8 cellular contexts compared by ENCODE assay signal in the genomic region with DNA sequence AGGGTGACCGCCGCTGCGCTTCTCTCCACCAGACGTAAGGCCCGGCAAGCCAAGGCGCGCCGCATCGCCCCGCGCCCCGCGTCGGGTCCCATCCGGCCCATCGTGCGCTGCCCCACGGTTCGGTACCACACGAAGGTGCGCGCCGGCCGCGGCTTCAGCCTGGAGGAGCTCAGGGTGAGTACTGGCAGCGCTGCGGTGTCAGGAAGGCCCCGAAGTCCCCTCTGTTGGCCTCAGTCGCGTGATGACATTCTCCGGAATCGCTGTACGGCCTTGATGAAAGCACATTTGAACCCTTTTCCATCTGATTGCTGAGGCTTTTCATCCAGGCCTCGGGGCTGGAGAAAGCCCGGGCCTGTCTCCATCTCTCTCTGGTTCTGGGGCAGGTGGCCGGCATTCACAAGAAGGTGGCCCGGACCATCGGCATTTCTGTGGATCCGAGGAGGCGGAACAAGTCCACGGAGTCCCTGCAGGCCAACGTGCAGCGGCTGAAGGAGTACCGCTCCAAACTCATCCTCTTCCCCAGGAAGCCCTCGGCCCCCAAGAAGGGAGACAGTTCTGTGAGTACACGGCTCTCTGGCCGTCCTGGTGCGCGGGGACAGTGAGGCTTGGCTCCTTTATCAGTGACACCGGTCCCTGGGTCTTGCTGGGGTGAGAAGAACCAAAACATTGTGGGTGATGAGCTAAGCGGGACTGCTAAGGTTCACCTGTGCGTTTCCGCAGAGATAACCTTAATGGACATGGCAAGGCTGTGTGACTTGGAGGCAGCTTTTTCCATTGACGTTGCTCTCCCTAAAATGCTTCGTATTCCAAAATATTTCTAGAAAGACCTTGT. TPM values are rescaled to one million over a fixed set of nuclear protein-coding genes. Genes with fewer than 3 reads are reported as not detected.
A peak's percentile ranks its signal among the peaks of the same experiment; 100 is the strongest.
DNase-seq lines count a peak whose midpoint lies in the region; ATAC-seq and TF ChIP-seq lines count a peak whose summit lies in the region.

No MANE protein-coding gene starts in this region.

- no peaks in the 10 kb centered on the region for H3K9me3 ChIP-seq in thoracic aorta

- H3K4me1 Mint-ChIP-seq in activated CD4-positive, alpha-beta T cell treated with anti-CD3 and anti-CD28 coated beads, Interleukin-2, amount 10 ng/mL, durations not matched to agents 24 days and 14 days: peaks cover 50% of the 10 kb centered on the region
- peaks cover 50% of the 10 kb centered on the region for H3K4me1 Mint-ChIP-seq in activated naive CD8-positive, alpha-beta T cell treated with anti-CD3 and anti-CD28 coated beads for 36 hours

- DNase-seq in activated CD4-positive, alpha-beta T cell treated with anti-CD3 and anti-CD28 coated beads, Interleukin-2, amount 10 ng/mL, durations not matched to agents 24 days and 14 days: peak; percentile 62
- DNase-seq in activated CD4-positive, alpha-beta T cell treated with anti-CD3 and anti-CD28 coated beads for 4 hours: no peak
- no peak for DNase-seq in activated naive CD8-positive, alpha-beta T cell treated with anti-CD3 and anti-CD28 coated beads for 36 hours
- no peak for DNase-seq in thoracic aorta (ENCODE audit: low spot score)
- DNase-seq in GM19238 (ENCODE audit: insufficient read length, low spot score): no peak
- DNase-seq in SIG-M5 (lab: John Stamatoyannopoulos, UW): no peak

- peak overlapping the region; percentile 94 for H3K4me3 Mint-ChIP-seq in activated CD4-positive, alpha-beta T cell treated with anti-CD3 and anti-CD28 coated beads, Interleukin-2, amount 10 ng/mL, durations not matched to agents 24 days and 14 days
- H3K4me3 Mint-ChIP-seq in activated naive CD8-positive, alpha-beta T cell treated with anti-CD3 and anti-CD28 coated beads for 36 hours: peak overlapping the region; percentile 97

- H3K27me3 ChIP-seq in layer of hippocampus (ENCODE audit: control insufficient read depth, insufficient read depth, low read length) (no peaks in the 10 kb centered on the region), thoracic aorta (replicated peaks; ENCODE audit: insufficient read depth) (no peaks in the 10 kb centered on the region)

- H3K27me3 Mint-ChIP-seq in activated CD4-positive, alpha-beta T cell treated with anti-CD3 and anti-CD28 coated beads, Interleukin-2, amount 10 ng/mL, durations not matched to agents 24 days and 14 days: no peaks in the 10 kb centered on the region
- H3K27me3 Mint-ChIP-seq in activated naive CD8-positive, alpha-beta T cell treated with anti-CD3 and anti-CD28 coated beads for 36 hours: no peaks in the 10 kb centered on the region

- TF ChIP-seq CTCF in thoracic aorta (IDR thresholded peaks at IDR 0.05): no peak

- no peaks in the 10 kb centered on the region for H3K9me3 Mint-ChIP-seq in activated CD4-positive, alpha-beta T cell treated with anti-CD3 and anti-CD28 coated beads, Interleukin-2, amount 10 ng/mL, durations not matched to agents 24 days and 14 days
- no peaks in the 10 kb centered on the region for H3K9me3 Mint-ChIP-seq in activated naive CD8-positive, alpha-beta T cell treated with anti-CD3 and anti-CD28 coated beads for 36 hours

- peaks cover 53% of the 10 kb centered on the region for H3K36me3 Mint-ChIP-seq in activated CD4-positive, alpha-beta T cell treated with anti-CD3 and anti-CD28 coated beads, Interleukin-2, amount 10 ng/mL, durations not matched to agents 24 days and 14 days (ENCODE audit: low read depth)
- peaks cover 48% of the 10 kb centered on the region for H3K36me3 Mint-ChIP-seq in activated naive CD8-positive, alpha-beta T cell treated with anti-CD3 and anti-CD28 coated beads for 36 hours

- peaks cover 24 to 53% of the 10 kb centered on the region in 2 donors for H3K4me1 ChIP-seq in thoracic aorta (ENCODE audit: control insufficient read depth in 1 of 2, low read depth in 2 of 2)

- intact Hi-C loops in activated CD4-positive, alpha-beta T cell treated with anti-CD3 and anti-CD28 coated beads, Interleukin-2, amount 10 ng/mL, durations not matched to agents 24 days and 14 days (cut with micrococcal nuclease): loop anchor here (2.0 kb wide), 1 partner anchor 139 kb away; a partner anchor contains a TSS

- peak overlapping the region; percentile 82 for H3K4me3 ChIP-seq in thoracic aorta

- peak overlapping the region; percentile 99 for H3K27ac Mint-ChIP-seq in activated CD4-positive, alpha-beta T cell treated with anti-CD3 and anti-CD28 coated beads, Interleukin-2, amount 10 ng/mL, durations not matched to agents 24 days and 14 days
- peak overlapping the region; percentile 93 for H3K27ac Mint-ChIP-seq in activated naive CD8-positive, alpha-beta T cell treated with anti-CD3 and anti-CD28 coated beads for 36 hours

- H3K27ac ChIP-seq in layer of hippocampus (ENCODE audit: low read depth, low read length) (peak overlapping the region; percentile 95), thoracic aorta (peak overlapping the region; percentile 93 to 98)

- ATAC-seq in thoracic aorta (ENCODE audit: insufficient number of reproducible peaks, low FRiP score, low read depth): no peak
- no peak for ATAC-seq in HG02852 (IDR thresholded peaks at IDR 0.05; ENCODE audit: unreplicated experiment)

- H3K36me3 ChIP-seq in thoracic aorta: peaks cover 28% of the 10 kb centered on the region

RNA-seq across cellular contexts. Expression of a gene that starts 0.9 kb away (rescaled TPM):
- total RNA-seq in activated CD4-positive, alpha-beta T cell treated with anti-CD3 and anti-CD28 coated beads, Interleukin-2, amount 10 ng/mL, durations not matched to agents 24 days and 14 days: 2,234 and 2,296 TPM in 2 replicates
- total RNA-seq in activated naive CD8-positive, alpha-beta T cell treated with anti-CD3 and anti-CD28 coated beads for 36 hours: 1,000 to 10,000 TPM; 2,814 to 2,845 TPM
- 1,000 to 10,000 TPM; 3,914 to 4,192 TPM for total RNA-seq in thoracic aorta

RNA-seq across cellular contexts. Expression of a gene that starts 14.1 kb away (rescaled TPM):
- 46.6 and 56.0 TPM in 2 replicates for total RNA-seq in activated CD4-positive, alpha-beta T cell treated with anti-CD3 and anti-CD28 coated beads, Interleukin-2, amount 10 ng/mL, durations not matched to agents 24 days and 14 days
- 1 to 10 TPM; 5.7 to 6.0 TPM for total RNA-seq in activated naive CD8-positive, alpha-beta T cell treated with anti-CD3 and anti-CD28 coated beads for 36 hours
- total RNA-seq in thoracic aorta: not detected

RNA-seq across cellular contexts. Expression of a gene that starts 52.0 kb away (rescaled TPM):
- not detected in 2 replicates for total RNA-seq in activated CD4-positive, alpha-beta T cell treated with anti-CD3 and anti-CD28 coated beads, Interleukin-2, amount 10 ng/mL, durations not matched to agents 24 days and 14 days
- total RNA-seq in activated naive CD8-positive, alpha-beta T cell treated with anti-CD3 and anti-CD28 coated beads for 36 hours: under 1 TPM in 1 of 2 experiments, not detected in 1; 0.16 TPM
- total RNA-seq in thoracic aorta: not detected

RNA-seq across cellular contexts. Expression of a gene that starts 53.2 kb away (rescaled TPM):
- 109 and 110 TPM in 2 replicates for total RNA-seq in activated CD4-positive, alpha-beta T cell treated with anti-CD3 and anti-CD28 coated beads, Interleukin-2, amount 10 ng/mL, durations not matched to agents 24 days and 14 days
- 10 to 100 TPM; 63.1 to 76.7 TPM for total RNA-seq in activated naive CD8-positive, alpha-beta T cell treated with anti-CD3 and anti-CD28 coated beads for 36 hours
- total RNA-seq in thoracic aorta: 100 to 1,000 TPM; 214 to 333 TPM

Comparison
In these comparisons a context has a peak if more than half of its experiments do, and no peak if none do; other contexts are left out.
1. RNA of a gene that starts 14.1 kb away (total RNA-seq): 46.6 to 56.0 TPM in activated CD4-positive, alpha-beta T cell treated with anti-CD3 and anti-CD28 coated beads, Interleukin-2, amount 10 ng/mL, durations not matched to agents 24 days and 14 days and 5.7 to 6.0 TPM in activated naive CD8-positive, alpha-beta T cell treated with anti-CD3 and anti-CD28 coated beads for 36 hours; not detected in thoracic aorta; every median in the first group is over 4 times any median in the second.